Comparison of ENCODE assay signal across 18 cellular contexts in the genomic region with DNA sequence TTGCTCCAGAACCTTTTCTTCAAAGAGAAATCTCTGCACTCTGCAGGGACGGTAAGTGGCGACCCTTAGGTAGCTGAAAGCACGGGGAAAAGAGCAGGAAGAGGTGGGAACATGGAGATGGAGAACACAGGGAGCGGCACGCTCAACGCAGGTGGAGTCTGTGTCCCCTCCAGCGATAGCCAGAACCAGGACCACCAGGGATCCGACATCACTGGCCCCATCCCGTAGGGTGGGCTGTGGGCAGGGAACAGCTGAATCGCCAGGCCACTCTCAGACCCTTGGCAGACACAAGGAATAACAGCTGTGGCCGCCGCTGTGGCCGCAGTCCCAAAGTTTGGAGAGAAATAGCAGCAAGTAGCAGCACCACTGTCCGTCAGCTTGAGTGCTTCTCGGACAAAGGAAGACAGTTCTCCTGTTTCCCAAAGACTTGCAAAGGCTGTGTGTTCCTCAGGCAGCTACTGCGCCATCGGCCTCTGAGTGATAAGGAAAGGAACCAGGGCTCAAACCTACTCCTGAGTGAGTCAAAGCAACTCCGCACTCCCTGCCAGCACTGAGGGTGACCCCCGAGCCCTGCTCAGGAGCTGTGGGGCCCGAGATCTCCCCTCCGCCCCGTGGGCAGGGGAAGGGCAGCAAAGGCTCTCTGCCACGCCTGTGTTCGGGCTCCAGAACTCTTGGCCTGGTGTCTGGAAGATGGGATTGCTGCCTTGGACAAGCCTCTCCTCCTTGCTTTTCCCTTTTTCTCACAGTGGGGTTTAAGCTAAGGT.
DNase-seq lines count a peak whose midpoint lies in the region; ATAC-seq and TF ChIP-seq lines count a peak whose summit lies in the region.
"Had no signal": no experiment of that assay in that cellular context is flagged by ENCODE, and none has a peak within 500 bp of the region (broad histone marks: within the 10 kb centered on the region; RNA-seq: fewer than 3 reads in every experiment).

No MANE protein-coding gene starts in this region.

- H3K4me3 ChIP-seq in neural progenitor cell (no peak overlapping the region), aorta (ENCODE audit: low read length in 2 of 2) (no peak overlapping the region), hepatocyte (no peak overlapping the region)
- H3K4me3 ChIP-seq: K562 had no signal

- DNase-seq in Right ventricle myocardium inferior (ENCODE audit: missing footprints) (peak; percentile 20), cardiac septum (ENCODE audit: low spot score) (no peak), left ventricle myocardium superior (no peak), neural progenitor cell (ENCODE audit: low spot score) (no peak), aorta (no peak), hepatocyte (ENCODE audit: low spot score) (no peak), SKM-1 treated with dmso at 0.1 percent for 144 hours (lab: John Stamatoyannopoulos, UW; ENCODE audit: unreplicated experiment) (no peak)
- DNase-seq in effector CD8-positive, alpha-beta T cell (lab: John Stamatoyannopoulos, UW), result no peak
- DNase-seq: 8988T; CD8-positive, alpha-beta T cell; DMS79 treated with DMSO at 0.1 percent for 48 hours; MV-4-11; NCI-H1417; NCI-H187 treated with DMSO at 0.1 percent for 48 hours; NCI-H446; NK-92 treated with Interleukin-12 subunit alpha and Interleukin-12 subunit beta, amount 100 ng/mL, for 24 hours had no signal

- no peaks in the 10 kb centered on the region for H3K4me1 Mint-ChIP-seq in neural progenitor cell

- no peaks in the 10 kb centered on the region for H3K79me2 ChIP-seq in neural progenitor cell (ENCODE audit: low read depth)
- no peaks in the 10 kb centered on the region for H3K79me2 ChIP-seq in hepatocyte

- intact Hi-C loops in Right ventricle myocardium inferior (cut with DNase I), result no loop called here
- intact Hi-C loops in cardiac septum (cut with DNase I), result no loop called here
- intact Hi-C loops in left ventricle myocardium superior (cut with micrococcal nuclease), result no loop called here
- intact Hi-C loops in aorta (cut with DNase I), result no loop called here

- H3K4me1 ChIP-seq in neural progenitor cell (no peaks in the 10 kb centered on the region), aorta (ENCODE audit: control insufficient read depth in 1 of 2, insufficient read depth in 2 of 2, low read length in 2 of 2) (no peaks in the 10 kb centered on the region), hepatocyte (ENCODE audit: insufficient read depth) (no peaks in the 10 kb centered on the region)

- H3K9me2 ChIP-seq in hepatocyte (replicated peaks; ENCODE audit: insufficient read depth), result no peaks in the 10 kb centered on the region

- no peaks in the 10 kb centered on the region for H4K20me1 ChIP-seq in neural progenitor cell (ENCODE audit: low read depth)
- no peaks in the 10 kb centered on the region for H4K20me1 ChIP-seq in hepatocyte (ENCODE audit: insufficient read depth, poor library complexity, severe bottlenecking)

- 87% methylated on average over 24 of the region's 24 CpGs for WGBS in aorta, 2 donors
- 84% methylated on average over 23 of the region's 24 CpGs for WGBS in hepatocyte (ENCODE audit: low lambda C conversion rate, missing lambda C conversion rate)

- peaks cover 17% of the 10 kb centered on the region for H3K9me3 Mint-ChIP-seq in neural progenitor cell

- no peak overlapping the region for H3K4me3 Mint-ChIP-seq in neural progenitor cell
- H3K4me3 Mint-ChIP-seq: CD8-positive, alpha-beta T cell had no signal

- H2AFZ ChIP-seq in neural progenitor cell (replicated peaks), result peak overlapping the region; percentile 88
- no peak overlapping the region for H2AFZ ChIP-seq in hepatocyte

- H3K4me2 ChIP-seq in neural progenitor cell (no peak overlapping the region), hepatocyte (no peak overlapping the region)

- H3K27ac Mint-ChIP-seq in neural progenitor cell, result no peak overlapping the region
- H3K27ac Mint-ChIP-seq: CD8-positive, alpha-beta T cell had no signal

- no peaks in the 10 kb centered on the region for H3F3A ChIP-seq in neural progenitor cell (ENCODE audit: low read depth)

- H3K27me3 ChIP-seq in neural progenitor cell, result no peaks in the 10 kb centered on the region
- no peaks in the 10 kb centered on the region for H3K27me3 ChIP-seq in aorta (ENCODE audit: control insufficient read depth in 1 of 2, insufficient read depth in 2 of 2, low read length in 1 of 2)
- H3K27me3 ChIP-seq in hepatocyte, result no peaks in the 10 kb centered on the region

- peaks cover 2% of the 10 kb centered on the region for H3K27me3 Mint-ChIP-seq in neural progenitor cell (ENCODE audit: insufficient read depth, low read depth)

- H3K9me3 ChIP-seq in neural progenitor cell (ENCODE audit: low read depth), result no peaks in the 10 kb centered on the region
- H3K9me3 ChIP-seq in aorta (ENCODE audit: control insufficient read depth, low read length), result no peaks in the 10 kb centered on the region
- peaks cover 6% of the 10 kb centered on the region for H3K9me3 ChIP-seq in hepatocyte (ENCODE audit: low read depth)

- H3K36me3 Mint-ChIP-seq in neural progenitor cell, result no peaks in the 10 kb centered on the region
- H3K36me3 Mint-ChIP-seq: CD8-positive, alpha-beta T cell had no signal

- H3K27ac ChIP-seq in neural progenitor cell (no peak overlapping the region), aorta (ENCODE audit: low read depth in 1 of 2, low read length in 2 of 2) (no peak overlapping the region), hepatocyte (no peak overlapping the region)

- H3K9ac ChIP-seq in neural progenitor cell, result no peak overlapping the region

- TF ChIP-seq CTCF in neural progenitor cell (IDR thresholded peaks at IDR 0.05) (no peak), hepatocyte (IDR thresholded peaks at IDR 0.05; ENCODE audit: poor library complexity) (no peak)

- H3K36me3 ChIP-seq in neural progenitor cell, result no peaks in the 10 kb centered on the region
- H3K36me3 ChIP-seq in aorta (ENCODE audit: control insufficient read depth in 1 of 2, insufficient read depth in 2 of 2, low read length in 1 of 2), result no peaks in the 10 kb centered on the region
- H3K36me3 ChIP-seq in hepatocyte (replicated peaks; ENCODE audit: insufficient read depth, low read depth), result no peaks in the 10 kb centered on the region

- ATAC-seq in Right ventricle myocardium inferior (peak; percentile 40), left ventricle myocardium superior (peak; percentile 55), aorta (ENCODE audit: low FRiP score) (peak; percentile 22)
- ATAC-seq: CD8-positive, alpha-beta T cell; HCT116; K562 had no signal
